ENCODE assay signal across 15 cellular contexts in genomic region chrX:17923546-17923945, GRCh38.
DNase-seq lines count a peak whose midpoint lies in the region; ATAC-seq lines count a peak whose summit lies in the region.
"Had no signal": no experiment of that assay in that cellular context is flagged by ENCODE, and none has a peak within 500 bp of the region (broad histone marks: within the 10 kb centered on the region; RNA-seq: fewer than 3 reads in every experiment).

No MANE protein-coding gene starts in this region.

- H3K9me3 ChIP-seq in effector memory CD4-positive, alpha-beta T cell (ENCODE audit: control insufficient read depth, low read length), result no peaks in the 10 kb centered on the region
- H3K9me3 ChIP-seq in CD8-positive, alpha-beta memory T cell (ENCODE audit: low read length), result no peaks in the 10 kb centered on the region

- no peaks in the 10 kb centered on the region for H3K36me3 ChIP-seq in effector memory CD4-positive, alpha-beta T cell (ENCODE audit: control insufficient read depth, insufficient read depth, low read length)
- no peaks in the 10 kb centered on the region for H3K36me3 ChIP-seq in CD8-positive, alpha-beta memory T cell (ENCODE audit: insufficient read depth, low read length)
- H3K36me3 ChIP-seq: right atrium auricular region had no signal

- no peaks in the 10 kb centered on the region for H3K27me3 Mint-ChIP-seq in activated naive CD8-positive, alpha-beta T cell treated with anti-CD3 and anti-CD28 coated beads, Interleukin-2, amount 10 ng/mL, durations not matched to agents 7 days and 5 days
- no peaks in the 10 kb centered on the region for H3K27me3 Mint-ChIP-seq in activated naive CD8-positive, alpha-beta T cell treated with anti-CD3 and anti-CD28 coated beads for 36 hours
- H3K27me3 Mint-ChIP-seq in CD8-positive, alpha-beta memory T cell, result peaks cover 0 to 1% of the 10 kb centered on the region in 2 donors

- DNase-seq in activated naive CD8-positive, alpha-beta T cell treated with anti-CD3 and anti-CD28 coated beads, Interleukin-2, amount 10 ng/mL, durations not matched to agents 7 days and 5 days, result no peak
- DNase-seq in activated naive CD8-positive, alpha-beta T cell treated with anti-CD3 and anti-CD28 coated beads for 36 hours, result no peak
- DNase-seq in Jurkat, Clone E6-1 (ENCODE audit: low read depth, low spot score), result peak; percentile 26
- DNase-seq in SW480 (ENCODE audit: low spot score), result peak; percentile 23
- DNase-seq in stimulated activated effector memory CD8-positive, alpha-beta T cell treated with anti-CD3 and anti-CD28 coated beads, Interleukin-12 subunit alpha, Interleukin-12 subunit beta, amount 100 ng/mL, for 72 hours (ENCODE audit: low spot score in 2 of 2), result no peak
- DNase-seq in effector memory CD4-positive, alpha-beta T cell, result no peak
- no peak for DNase-seq in CD8-positive, alpha-beta memory T cell
- DNase-seq: activated CD4-positive, CD25-positive, alpha-beta regulatory T cell treated with anti-CD3 and anti-CD28 coated beads, Interleukin-2, amount 50 U/mL, for 72 hours; head of caudate nucleus; left ventricle myocardium superior; NCI-H510A treated with DMSO at 0.1 percent for 48 hours; SHP77 treated with DMSO at 0.1 percent for 48 hours had no signal

- H3K36me3 Mint-ChIP-seq in activated naive CD8-positive, alpha-beta T cell treated with anti-CD3 and anti-CD28 coated beads, Interleukin-2, amount 10 ng/mL, durations not matched to agents 7 days and 5 days, result peaks cover 3% of the 10 kb centered on the region
- H3K36me3 Mint-ChIP-seq in activated naive CD8-positive, alpha-beta T cell treated with anti-CD3 and anti-CD28 coated beads for 36 hours, result no peaks in the 10 kb centered on the region
- H3K36me3 Mint-ChIP-seq in stimulated activated effector memory CD8-positive, alpha-beta T cell treated with anti-CD3 and anti-CD28 coated beads, Interleukin-12 subunit alpha, Interleukin-12 subunit beta, amount 100 ng/mL, for 72 hours, result no peaks in the 10 kb centered on the region
- no peaks in the 10 kb centered on the region for H3K36me3 Mint-ChIP-seq in CD8-positive, alpha-beta memory T cell

- no peak overlapping the region for H3K4me3 Mint-ChIP-seq in activated naive CD8-positive, alpha-beta T cell treated with anti-CD3 and anti-CD28 coated beads, Interleukin-2, amount 10 ng/mL, durations not matched to agents 7 days and 5 days
- no peak overlapping the region for H3K4me3 Mint-ChIP-seq in activated naive CD8-positive, alpha-beta T cell treated with anti-CD3 and anti-CD28 coated beads for 36 hours
- no peak overlapping the region for H3K4me3 Mint-ChIP-seq in stimulated activated effector memory CD8-positive, alpha-beta T cell treated with anti-CD3 and anti-CD28 coated beads, Interleukin-12 subunit alpha, Interleukin-12 subunit beta, amount 100 ng/mL, for 72 hours
- H3K4me3 Mint-ChIP-seq in CD8-positive, alpha-beta memory T cell, result no peak overlapping the region
- H3K4me3 Mint-ChIP-seq: nephron had no signal

- POLR2A ChIA-PET in activated naive CD8-positive, alpha-beta T cell treated with anti-CD3 and anti-CD28 coated beads, Interleukin-2, amount 10 ng/mL, durations not matched to agents 7 days and 5 days (lab: Charles Lee), result no interaction called here
- POLR2A ChIA-PET in CD8-positive, alpha-beta memory T cell (lab: Charles Lee), result no interaction called here

- no peak overlapping the region for H3K4me3 ChIP-seq in Jurkat, Clone E6-1 (ENCODE audit: low read length)
- H3K4me3 ChIP-seq in effector memory CD4-positive, alpha-beta T cell (ENCODE audit: insufficient read depth, low read depth, low read length, poor library complexity, severe bottlenecking), result no peak overlapping the region
- no peak overlapping the region for H3K4me3 ChIP-seq in CD8-positive, alpha-beta memory T cell (ENCODE audit: low read length)
- H3K4me3 ChIP-seq: right atrium auricular region had no signal

- peaks cover 4% of the 10 kb centered on the region for H3K9me3 Mint-ChIP-seq in activated naive CD8-positive, alpha-beta T cell treated with anti-CD3 and anti-CD28 coated beads, Interleukin-2, amount 10 ng/mL, durations not matched to agents 7 days and 5 days
- peaks cover 2% of the 10 kb centered on the region for H3K9me3 Mint-ChIP-seq in activated naive CD8-positive, alpha-beta T cell treated with anti-CD3 and anti-CD28 coated beads for 36 hours
- peaks cover 7% of the 10 kb centered on the region for H3K9me3 Mint-ChIP-seq in stimulated activated effector memory CD8-positive, alpha-beta T cell treated with anti-CD3 and anti-CD28 coated beads, Interleukin-12 subunit alpha, Interleukin-12 subunit beta, amount 100 ng/mL, for 72 hours
- peaks cover 0 to 7% (median 2%) of the 10 kb centered on the region in 5 donors for H3K9me3 Mint-ChIP-seq in CD8-positive, alpha-beta memory T cell

- H3K27ac Mint-ChIP-seq in activated naive CD8-positive, alpha-beta T cell treated with anti-CD3 and anti-CD28 coated beads, Interleukin-2, amount 10 ng/mL, durations not matched to agents 7 days and 5 days, result no peak overlapping the region
- H3K27ac Mint-ChIP-seq in activated naive CD8-positive, alpha-beta T cell treated with anti-CD3 and anti-CD28 coated beads for 36 hours, result no peak overlapping the region
- H3K27ac Mint-ChIP-seq in stimulated activated effector memory CD8-positive, alpha-beta T cell treated with anti-CD3 and anti-CD28 coated beads, Interleukin-12 subunit alpha, Interleukin-12 subunit beta, amount 100 ng/mL, for 72 hours, result no peak overlapping the region
- no peak overlapping the region for H3K27ac Mint-ChIP-seq in CD8-positive, alpha-beta memory T cell
- H3K27ac Mint-ChIP-seq: nephron had no signal

- CTCF ChIA-PET in CD8-positive, alpha-beta memory T cell (lab: Charles Lee), result no interaction called here

- no peaks in the 10 kb centered on the region for H3K27me3 ChIP-seq in effector memory CD4-positive, alpha-beta T cell (replicated peaks; ENCODE audit: control insufficient read depth, insufficient read depth, low read length, poor library complexity, severe bottlenecking)
- no peaks in the 10 kb centered on the region for H3K27me3 ChIP-seq in CD8-positive, alpha-beta memory T cell (ENCODE audit: insufficient read depth, low read length, poor library complexity, severe bottlenecking)
- H3K27me3 ChIP-seq: right atrium auricular region had no signal

- H3K4me1 ChIP-seq in effector memory CD4-positive, alpha-beta T cell (ENCODE audit: control insufficient read depth, insufficient read depth, low read length, poor library complexity, severe bottlenecking), result no peaks in the 10 kb centered on the region
- H3K4me1 ChIP-seq in CD8-positive, alpha-beta memory T cell (ENCODE audit: insufficient read depth, low read length), result no peaks in the 10 kb centered on the region
- H3K4me1 ChIP-seq: right atrium auricular region had no signal

- H3K27ac ChIP-seq in effector memory CD4-positive, alpha-beta T cell (ENCODE audit: insufficient read depth, low read length, poor library complexity, severe bottlenecking), result no peak overlapping the region
- no peak overlapping the region for H3K27ac ChIP-seq in CD8-positive, alpha-beta memory T cell (ENCODE audit: low read depth, low read length)
- H3K27ac ChIP-seq: right atrium auricular region had no signal

- H3K4me1 Mint-ChIP-seq in activated naive CD8-positive, alpha-beta T cell treated with anti-CD3 and anti-CD28 coated beads, Interleukin-2, amount 10 ng/mL, durations not matched to agents 7 days and 5 days, result peaks cover 9% of the 10 kb centered on the region
- H3K4me1 Mint-ChIP-seq in activated naive CD8-positive, alpha-beta T cell treated with anti-CD3 and anti-CD28 coated beads for 36 hours, result peaks cover 3% of the 10 kb centered on the region
- no peaks in the 10 kb centered on the region for H3K4me1 Mint-ChIP-seq in stimulated activated effector memory CD8-positive, alpha-beta T cell treated with anti-CD3 and anti-CD28 coated beads, Interleukin-12 subunit alpha, Interleukin-12 subunit beta, amount 100 ng/mL, for 72 hours
- H3K4me1 Mint-ChIP-seq in CD8-positive, alpha-beta memory T cell, result no peaks in the 10 kb centered on the region
- H3K4me1 Mint-ChIP-seq: nephron had no signal

- peak; percentile 76 for ATAC-seq in activated naive CD8-positive, alpha-beta T cell treated with anti-CD3 and anti-CD28 coated beads, Interleukin-2, amount 10 ng/mL, durations not matched to agents 7 days and 5 days (ENCODE audit: low read depth)
- peak; percentile 57 for ATAC-seq in stimulated activated effector memory CD8-positive, alpha-beta T cell treated with anti-CD3 and anti-CD28 coated beads, Interleukin-12 subunit alpha, Interleukin-12 subunit beta, amount 100 ng/mL, for 72 hours
- ATAC-seq in GM21825 (IDR thresholded peaks at IDR 0.05; ENCODE audit: unreplicated experiment), result no peak
- ATAC-seq: left ventricle myocardium superior had no signal

Comparison
In these comparisons a context has a peak if more than half of its experiments do, and no peak if none do; other contexts are left out.
1. DNase-seq: peak in Jurkat, Clone E6-1 (single experiment) and SW480 (single experiment); none in activated naive CD8-positive, alpha-beta T cell treated with anti-CD3 and anti-CD28 coated beads, Interleukin-2, amount 10 ng/mL, durations not matched to agents 7 days and 5 days (single experiment), activated naive CD8-positive, alpha-beta T cell treated with anti-CD3 and anti-CD28 coated beads for 36 hours (single experiment), stimulated activated effector memory CD8-positive, alpha-beta T cell treated with anti-CD3 and anti-CD28 coated beads, Interleukin-12 subunit alpha, Interleukin-12 subunit beta, amount 100 ng/mL, for 72 hours (0 of 2), effector memory CD4-positive, alpha-beta T cell (0 of 3) and CD8-positive, alpha-beta memory T cell (0 of 5).